Comparison of ENCODE assay signal across 8 cellular contexts in the genomic region with DNA sequence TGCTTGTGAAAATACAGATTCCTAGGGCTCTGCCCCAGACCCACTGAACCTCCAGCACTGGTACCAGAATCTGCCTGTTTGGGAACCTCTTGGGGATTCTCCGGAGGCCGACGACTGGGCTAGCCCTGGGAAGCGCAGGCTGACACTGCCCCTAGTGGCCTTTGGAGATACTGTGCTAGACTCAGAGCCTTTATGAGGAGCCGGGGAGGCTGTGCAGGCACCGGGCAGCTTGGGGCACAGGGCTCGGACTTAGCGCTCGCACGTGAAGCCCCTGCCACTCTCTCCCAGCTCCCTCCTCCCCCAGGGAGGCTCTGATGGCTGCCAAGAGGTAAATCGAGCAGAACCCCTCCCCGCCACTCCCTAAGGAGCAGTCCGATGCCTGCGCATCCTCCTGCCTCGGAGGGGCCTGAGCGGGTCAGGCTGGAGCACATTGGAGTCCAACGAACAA.
DNase-seq lines count a peak whose midpoint lies in the region; ATAC-seq and TF ChIP-seq lines count a peak whose summit lies in the region.

No MANE protein-coding gene starts in this region.

- DNase-seq in COLO829 (ENCODE audit: low spot score) (peak; percentile 77), NCI-H510A (lab: John Stamatoyannopoulos, UW) (peak; percentile 40), astrocyte of the cerebellum (ENCODE audit: low read depth) (peak; percentile 3), hippocampal formation (lab: John Stamatoyannopoulos, UW) (peak; percentile 73 to 83), skeletal muscle cell (ENCODE audit: low read depth) (peak; percentile 7)
- no peak for DNase-seq in central memory CD4-positive, alpha-beta T cell

- peak; percentile 87 for TF ChIP-seq CTCF in astrocyte of the cerebellum (IDR thresholded peaks at IDR 0.05; ENCODE audit: low read depth, low read length, missing control alignments)

- in situ Hi-C loops in astrocyte of the cerebellum (cut with HindIII; ENCODE audit: low sequenced_read_pairs): no loop called here

- no peak overlapping the region for H3K4me3 ChIP-seq in astrocyte of the cerebellum (ENCODE audit: low read depth, low read length)
- H3K4me3 ChIP-seq in skeletal muscle cell (ENCODE audit: low read depth, low read length): no peak overlapping the region

- ATAC-seq in GM18868 (IDR thresholded peaks at IDR 0.05; ENCODE audit: unreplicated experiment): peak; percentile 95
- peak; percentile 86 for ATAC-seq in HG03139 (IDR thresholded peaks at IDR 0.05; ENCODE audit: unreplicated experiment)
